Comparison of ENCODE assay signal across 10 cellular contexts in the genomic region with DNA sequence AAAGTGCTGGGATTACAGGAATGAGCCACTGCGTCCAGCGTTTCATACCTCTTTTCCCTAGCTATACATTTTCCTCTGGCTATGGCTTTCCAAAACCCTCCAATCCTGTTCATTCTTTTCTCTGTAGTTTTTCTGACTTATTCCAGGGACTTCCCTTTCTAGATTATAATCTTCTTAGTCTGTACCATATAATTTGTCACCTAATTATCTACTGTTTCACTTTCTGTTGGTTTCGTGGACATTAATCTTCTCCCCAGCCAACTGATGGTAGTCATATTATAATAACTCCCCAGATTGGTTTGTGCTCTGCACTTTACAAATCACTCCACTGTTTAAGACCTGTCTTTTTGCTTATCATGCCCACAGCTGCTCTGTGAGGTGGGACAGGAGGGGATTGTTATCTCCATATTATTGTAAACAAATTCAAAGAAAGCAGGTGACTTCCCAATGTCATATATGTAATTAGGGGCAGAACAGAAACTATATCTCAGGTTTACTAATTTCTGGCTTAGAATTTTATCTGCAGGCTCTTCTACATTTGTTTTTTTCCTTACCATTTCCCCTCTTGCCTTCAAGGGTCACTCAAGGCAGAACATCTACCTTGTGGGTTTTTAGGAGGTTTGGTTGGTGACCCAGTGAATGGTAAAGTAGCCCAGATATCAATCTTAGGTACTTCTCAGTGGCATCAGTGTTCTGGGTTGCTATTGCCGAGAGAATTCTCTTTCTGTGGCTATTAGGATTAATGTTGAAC. TPM values are rescaled to one million over a fixed set of nuclear protein-coding genes. Genes with fewer than 3 reads are reported as not detected.
DNase-seq lines count a peak whose midpoint lies in the region; ATAC-seq, FAIRE-seq and TF ChIP-seq lines count a peak whose summit lies in the region.
"Had no signal": no experiment of that assay in that cellular context is flagged by ENCODE, and none has a peak within 500 bp of the region (broad histone marks: within the 10 kb centered on the region; RNA-seq: fewer than 3 reads in every experiment).

No MANE protein-coding gene starts in this region.

- no peak for TF ChIP-seq CTCF in esophagus squamous epithelium (IDR thresholded peaks at IDR 0.05)

- H3K4me3 ChIP-seq in CD4-positive, CD25-positive, alpha-beta regulatory T cell (ENCODE audit: low read depth, low read length) = peak overlapping the region; percentile 62
- H3K4me3 ChIP-seq in esophagus squamous epithelium = no peak overlapping the region

- H3K27ac Mint-ChIP-seq in CD4-positive, CD25-positive, alpha-beta regulatory T cell = peak overlapping the region; percentile 44 to 83 (median 82)

- no peaks in the 10 kb centered on the region for H3K9me3 ChIP-seq in CD4-positive, CD25-positive, alpha-beta regulatory T cell (ENCODE audit: control insufficient read depth in 2 of 2, low read length in 2 of 2)
- H3K9me3 ChIP-seq in esophagus squamous epithelium = no peaks in the 10 kb centered on the region

- FAIRE-seq in GM19239 (lab: Jason Lieb, UNC) = no peak

- H3K27me3 ChIP-seq in CD4-positive, CD25-positive, alpha-beta regulatory T cell (ENCODE audit: control insufficient read depth, insufficient read depth, low read length) = no peaks in the 10 kb centered on the region
- H3K27me3 ChIP-seq in esophagus squamous epithelium = no peaks in the 10 kb centered on the region

- no peak for TF ChIP-seq POLR2A in esophagus squamous epithelium (IDR thresholded peaks at IDR 0.05)

- intact Hi-C loops in esophagus squamous epithelium (cut with DNase I) = no loop called here

- no peaks in the 10 kb centered on the region for H3K36me3 ChIP-seq in CD4-positive, CD25-positive, alpha-beta regulatory T cell (ENCODE audit: control insufficient read depth, insufficient read depth, low read length)
- no peaks in the 10 kb centered on the region for H3K36me3 ChIP-seq in esophagus squamous epithelium

- no peaks in the 10 kb centered on the region for H3K36me3 Mint-ChIP-seq in CD4-positive, CD25-positive, alpha-beta regulatory T cell

- no peaks in the 10 kb centered on the region for H3K9me3 Mint-ChIP-seq in CD4-positive, CD25-positive, alpha-beta regulatory T cell

- DNase-seq in CD4-positive, CD25-positive, alpha-beta regulatory T cell = peak in 1 of 3 donors; percentile 31
- DNase-seq in esophagus squamous epithelium (lab: John Stamatoyannopoulos, UW) (no peak), GM19239 (ENCODE audit: insufficient read length, low spot score) (no peak), MV-4-11 (lab: John Stamatoyannopoulos, UW) (no peak), NAMALWA (ENCODE audit: low spot score) (no peak), HuH-7.5 (ENCODE audit: low spot score) (no peak)
- DNase-seq: GF-D8; stimulated activated CD4-positive, alpha-beta T cell treated with anti-CD3 and anti-CD28 coated beads, Interleukin-2, amount 100 ng/mL, for 24 hours had no signal

- no peaks in the 10 kb centered on the region for H3K27me3 Mint-ChIP-seq in CD4-positive, CD25-positive, alpha-beta regulatory T cell

- H3K4me3 Mint-ChIP-seq in CD4-positive, CD25-positive, alpha-beta regulatory T cell = peak overlapping the region; percentile 23 to 56 (median 52)

- peak overlapping the region; percentile 67 for H3K27ac ChIP-seq in CD4-positive, CD25-positive, alpha-beta regulatory T cell (ENCODE audit: insufficient read depth, low read length, poor library complexity, severe bottlenecking)
- peak overlapping the region in 3 of 4 donors; percentile 20 to 54 (median 29) for H3K27ac ChIP-seq in esophagus squamous epithelium

- H3K4me1 Mint-ChIP-seq in CD4-positive, CD25-positive, alpha-beta regulatory T cell = peaks cover 49 to 91% (median 81%) of the 10 kb centered on the region in 4 donors

- ATAC-seq in CD4-positive, CD25-positive, alpha-beta regulatory T cell (ENCODE audit: low read depth in 2 of 2) = peak; percentile 36 to 55
- peak; percentile 35 for ATAC-seq in GM19372 (IDR thresholded peaks at IDR 0.05; ENCODE audit: low read depth, unreplicated experiment)
- peak; percentile 39 for ATAC-seq in HG03442 (IDR thresholded peaks at IDR 0.05; ENCODE audit: unreplicated experiment)

- WGBS in esophagus squamous epithelium, 2 donors = 44 to 59% methylated on average over 3 to 4 of the region's 4 CpGs

- H3K4me1 ChIP-seq in CD4-positive, CD25-positive, alpha-beta regulatory T cell (ENCODE audit: control insufficient read depth, insufficient read depth, low read length, poor library complexity, severe bottlenecking) = peaks cover 62% of the 10 kb centered on the region
- peaks cover 25 to 80% (median 27%) of the 10 kb centered on the region in 3 donors for H3K4me1 ChIP-seq in esophagus squamous epithelium

RNA-seq across cellular contexts. Expression of a gene that starts 23.9 kb away (rescaled TPM):
- 134 TPM for total RNA-seq in CD4-positive, CD25-positive, alpha-beta regulatory T cell
- polyA plus RNA-seq in CD4-positive, CD25-positive, alpha-beta regulatory T cell = 10 to 100 TPM; 25.7 to 30.6 (median 29.7) TPM
- 100 to 1,000 TPM in 1 of 4 donors, 10 to 100 TPM in 3; 50.1 to 112 (median 63.3) TPM for total RNA-seq in esophagus squamous epithelium

RNA-seq across cellular contexts. Expression of a gene that starts 38.6 kb away (rescaled TPM):
- 173 TPM for total RNA-seq in CD4-positive, CD25-positive, alpha-beta regulatory T cell
- polyA plus RNA-seq in CD4-positive, CD25-positive, alpha-beta regulatory T cell = 100 to 1,000 TPM; 222 to 276 (median 240) TPM
- 10 to 100 TPM; 51.6 to 84.5 (median 72.7) TPM for total RNA-seq in esophagus squamous epithelium
